10 cellular contexts compared by ENCODE assay signal in genomic region chr17:48579738-48580543, GRCh38. TPM values are rescaled to one million over a fixed set of nuclear protein-coding genes. Genes with fewer than 3 reads are reported as not detected.
DNase-seq lines count a peak whose midpoint lies in the region; ATAC-seq and TF ChIP-seq lines count a peak whose summit lies in the region.
"Had no signal": no experiment of that assay in that cellular context is flagged by ENCODE, and none has a peak within 500 bp of the region (broad histone marks: within the 10 kb centered on the region; RNA-seq: fewer than 3 reads in every experiment).

No MANE protein-coding gene starts in this region.

- H3K27ac ChIP-seq in ascending aorta (peak overlapping the region; percentile 96 to 97), lower lobe of right lung (peak overlapping the region; percentile 92), vagina (peak overlapping the region; percentile 49)

- H3K9me3 Mint-ChIP-seq in stimulated activated naive CD8-positive, alpha-beta T cell treated with anti-CD3 and anti-CD28 coated beads, Interleukin-15, Interleukin-2, amounts not matched to agents 100 ng/mL and 50 ng/mL, for 24 hours, result no peaks in the 10 kb centered on the region
- H3K9me3 Mint-ChIP-seq: activated naive CD4-positive, alpha-beta T cell treated with anti-CD3 and anti-CD28 coated beads, Interleukin-2, amount 50 U/mL, for 72 hours had no signal

- H3K4me3 ChIP-seq in ascending aorta (peak overlapping the region in 1 of 2 donors; percentile 75), lower lobe of right lung (peak overlapping the region; percentile 62), vagina (no peak overlapping the region)

- H3K4me3 Mint-ChIP-seq in stimulated activated naive CD8-positive, alpha-beta T cell treated with anti-CD3 and anti-CD28 coated beads, Interleukin-15, Interleukin-2, amounts not matched to agents 100 ng/mL and 50 ng/mL, for 24 hours, result peak overlapping the region; percentile 88

- no peaks in the 10 kb centered on the region for H3K36me3 Mint-ChIP-seq in stimulated activated naive CD8-positive, alpha-beta T cell treated with anti-CD3 and anti-CD28 coated beads, Interleukin-15, Interleukin-2, amounts not matched to agents 100 ng/mL and 50 ng/mL, for 24 hours (ENCODE audit: low read depth)

- no peak for TF ChIP-seq POLR2A in vagina (IDR thresholded peaks at IDR 0.05)

- no peak for DNase-seq in stimulated activated naive CD8-positive, alpha-beta T cell treated with anti-CD3 and anti-CD28 coated beads, Interleukin-15, Interleukin-2, amounts not matched to agents 100 U/mL and 50 U/mL, for 24 hours
- no peak for DNase-seq in ascending aorta (ENCODE audit: low spot score in 2 of 2)
- no peak for DNase-seq in lower lobe of right lung
- no peak for DNase-seq in vagina (ENCODE audit: extremely low spot score in 2 of 2)
- no peak for DNase-seq in foreskin melanocyte
- DNase-seq: NCI-H1694 had no signal

- H3K27ac Mint-ChIP-seq in stimulated activated naive CD8-positive, alpha-beta T cell treated with anti-CD3 and anti-CD28 coated beads, Interleukin-15, Interleukin-2, amounts not matched to agents 100 ng/mL and 50 ng/mL, for 24 hours, result no peak overlapping the region

- peaks cover 59% of the 10 kb centered on the region for H3K27me3 Mint-ChIP-seq in stimulated activated naive CD8-positive, alpha-beta T cell treated with anti-CD3 and anti-CD28 coated beads, Interleukin-15, Interleukin-2, amounts not matched to agents 100 ng/mL and 50 ng/mL, for 24 hours

- peaks cover 4 to 43% of the 10 kb centered on the region in 2 donors for H3K4me1 ChIP-seq in ascending aorta
- peaks cover 38% of the 10 kb centered on the region for H3K4me1 ChIP-seq in lower lobe of right lung
- H3K4me1 ChIP-seq in vagina, result peaks cover 47% of the 10 kb centered on the region

- ATAC-seq in stimulated activated naive CD8-positive, alpha-beta T cell treated with anti-CD3 and anti-CD28 coated beads, Interleukin-15, Interleukin-2, amounts not matched to agents 100 U/mL and 50 U/mL, for 24 hours, result no peak
- ATAC-seq in lower lobe of right lung, result no peak
- ATAC-seq in HG02973 (IDR thresholded peaks at IDR 0.05; ENCODE audit: unreplicated experiment), result no peak
- no peak for ATAC-seq in GM19463 (IDR thresholded peaks at IDR 0.05; ENCODE audit: unreplicated experiment)

- H3K27me3 ChIP-seq in ascending aorta (no peaks in the 10 kb centered on the region), lower lobe of right lung (ENCODE audit: low read depth) (peaks cover 88% of the 10 kb centered on the region), vagina (no peaks in the 10 kb centered on the region)

- no peak for TF ChIP-seq CTCF in ascending aorta (IDR thresholded peaks at IDR 0.05)
- no peak for TF ChIP-seq CTCF in lower lobe of right lung (IDR thresholded peaks at IDR 0.05)
- no peak for TF ChIP-seq CTCF in vagina (IDR thresholded peaks at IDR 0.05)

- H3K36me3 ChIP-seq in ascending aorta (no peaks in the 10 kb centered on the region), lower lobe of right lung (no peaks in the 10 kb centered on the region), vagina (no peaks in the 10 kb centered on the region)

- H3K9me3 ChIP-seq in ascending aorta, result no peaks in the 10 kb centered on the region
- H3K9me3 ChIP-seq in lower lobe of right lung, result no peaks in the 10 kb centered on the region
- H3K9me3 ChIP-seq in vagina, result no peaks in the 10 kb centered on the region

- H3K4me1 Mint-ChIP-seq in stimulated activated naive CD8-positive, alpha-beta T cell treated with anti-CD3 and anti-CD28 coated beads, Interleukin-15, Interleukin-2, amounts not matched to agents 100 ng/mL and 50 ng/mL, for 24 hours (ENCODE audit: low read depth), result peaks cover 42% of the 10 kb centered on the region

- intact Hi-C loops in ascending aorta (cut with DNase I) (no loop called here), lower lobe of right lung (cut with DNase I) (no loop called here), vagina (cut with DNase I) (no loop called here)

RNA-seq across cellular contexts. Expression of gene HOXB4, which starts 1.8 kb away (rescaled TPM):
- total RNA-seq in ascending aorta, result 20.4 TPM
- total RNA-seq in lower lobe of right lung, result 5.8 TPM
- total RNA-seq in vagina, result 1.5 TPM

RNA-seq across cellular contexts. Expression of gene HOXB3, which starts 10.1 kb away (rescaled TPM):
- 19.3 TPM for total RNA-seq in ascending aorta
- total RNA-seq in lower lobe of right lung, result 11.3 TPM
- total RNA-seq in vagina, result 17.7 TPM

RNA-seq across cellular contexts. Expression of gene HOXB5, which starts 13.6 kb away (rescaled TPM):
- total RNA-seq in ascending aorta, result 0.53 TPM
- total RNA-seq in lower lobe of right lung, result 3.9 TPM
- total RNA-seq in vagina, result 0.74 TPM
- total RNA-seq: activated naive CD4-positive, alpha-beta T cell treated with anti-CD3 and anti-CD28 coated beads, Interleukin-2, amount 50 U/mL, for 72 hours had no signal

RNA-seq across cellular contexts. Expression of gene HOXB6, which starts 24.8 kb away (rescaled TPM):
- 5.1 TPM for total RNA-seq in ascending aorta
- 4.4 TPM for total RNA-seq in lower lobe of right lung
- total RNA-seq in vagina, result 1.2 TPM

RNA-seq across cellular contexts. Expression of gene HOXB7, which starts 30.9 kb away (rescaled TPM):
- total RNA-seq in ascending aorta (15.0 TPM), lower lobe of right lung (2.4 TPM), vagina (3.2 TPM)
